ENCODE assay signal across 1 cellular context in the genomic region with DNA sequence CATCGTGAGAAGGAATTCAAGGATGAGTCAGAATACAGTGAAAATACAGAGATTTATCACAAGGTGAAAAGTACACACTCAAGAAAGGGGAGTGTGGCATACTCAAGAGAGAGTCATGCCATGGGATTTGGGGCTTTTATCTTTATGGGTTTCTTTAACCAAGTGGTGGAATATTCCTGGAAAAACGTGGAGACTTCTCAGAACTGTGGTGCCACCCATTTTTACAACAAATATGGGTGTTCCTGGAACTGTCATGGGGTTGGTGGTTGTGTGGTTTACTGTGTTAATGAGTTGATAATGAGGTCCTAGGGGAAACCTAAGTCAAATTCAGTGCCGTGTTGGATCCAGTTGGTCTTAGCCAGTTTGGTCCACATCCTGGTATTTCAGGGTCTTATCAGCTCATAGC.
TF ChIP-seq lines count a peak whose summit lies in the region.

No MANE protein-coding gene starts in this region.

TF ChIP-seq in K562, 482 proteins besides CTCF, POLR2A, EP300 and RAD21 (continued from another document and continues in another):
- TF ChIP-seq ZMIZ1 (IDR thresholded peaks at IDR 0.05; ENCODE audit: low read depth in 2 of 2, low read length in 2 of 2), result no peak
- no peak for TF ChIP-seq ZNF76 (CRISPR knock-in tag; IDR thresholded peaks at IDR 0.05; ENCODE audit: borderline replicate concordance)
- TF ChIP-seq NELFE (IDR thresholded peaks at IDR 0.05; ENCODE audit: insufficient read depth, insufficient read length), result no peak
- peak; percentile 42; the same call in 1 of the 2 replicates for TF ChIP-seq NCOR1 (IDR thresholded peaks at IDR 0.05)
- TF ChIP-seq MTA1 (IDR thresholded peaks at IDR 0.05; ENCODE audit: borderline replicate concordance), result 0 out of 2 replicates have a peak, but pooled peaks have one; percentile 18
- TF ChIP-seq BDP1 (IDR thresholded peaks at IDR 0.05; ENCODE audit: insufficient read depth, insufficient read length), result no peak
- no peak for TF ChIP-seq ZNF124 (CRISPR knock-in tag; IDR thresholded peaks at IDR 0.05)
- no peak for TF ChIP-seq ELK1 (CRISPR knock-in tag; IDR thresholded peaks at IDR 0.05)
- TF ChIP-seq MAZ (CRISPR knock-in tag; conservative IDR thresholded peaks at IDR 0.05 in 1 of 2, IDR thresholded peaks at IDR 0.05 in 1 of 2), result peak in 1 of 2 experiments; percentile 58; a peak in 2 of 4 replicates
- no peak for TF ChIP-seq CGGBP1 (CRISPR knock-in tag; IDR thresholded peaks at IDR 0.05)
- no peak for TF ChIP-seq CHD4 (IDR thresholded peaks at IDR 0.05; ENCODE audit: insufficient read depth, insufficient replicate concordance, low read depth, low read length, poor library complexity, severe bottlenecking)
- no peak for TF ChIP-seq SRSF1 (IDR thresholded peaks at IDR 0.05; ENCODE audit: low read depth, low read length)
- peak; percentile 52 for TF ChIP-seq JUND (IDR thresholded peaks at IDR 0.05; ENCODE audit: borderline replicate concordance, low read depth, low read length)
- TF ChIP-seq JUND (tag; IDR thresholded peaks at IDR 0.05; ENCODE audit: borderline replicate concordance, low read depth, low read length), result peak; percentile 70; the same call in 1 of the 3 replicates
- TF ChIP-seq SREBF2 (CRISPR knock-in tag; IDR thresholded peaks at IDR 0.05), result no peak
- no peak for TF ChIP-seq ZNF140 (CRISPR knock-in tag; IDR thresholded peaks at IDR 0.05)
- no peak for TF ChIP-seq ZKSCAN8 (CRISPR knock-in tag; IDR thresholded peaks at IDR 0.05)
- peak; percentile 91 to 94 for TF ChIP-seq KDM1A (IDR thresholded peaks at IDR 0.05)
- TF ChIP-seq KLF6 (CRISPR knock-in tag; IDR thresholded peaks at IDR 0.05; ENCODE audit: borderline replicate concordance), result no peak
- no peak for TF ChIP-seq UBTF (IDR thresholded peaks at IDR 0.05; ENCODE audit: borderline replicate concordance in 1 of 2, low read depth in 2 of 2, low read length in 2 of 2)
- no peak for TF ChIP-seq E2F3 (CRISPR knock-in tag; IDR thresholded peaks at IDR 0.05)
- peak; percentile 61 for TF ChIP-seq PRDM10 (IDR thresholded peaks at IDR 0.05; ENCODE audit: partially characterized antibody)
- TF ChIP-seq, protein P1, sequence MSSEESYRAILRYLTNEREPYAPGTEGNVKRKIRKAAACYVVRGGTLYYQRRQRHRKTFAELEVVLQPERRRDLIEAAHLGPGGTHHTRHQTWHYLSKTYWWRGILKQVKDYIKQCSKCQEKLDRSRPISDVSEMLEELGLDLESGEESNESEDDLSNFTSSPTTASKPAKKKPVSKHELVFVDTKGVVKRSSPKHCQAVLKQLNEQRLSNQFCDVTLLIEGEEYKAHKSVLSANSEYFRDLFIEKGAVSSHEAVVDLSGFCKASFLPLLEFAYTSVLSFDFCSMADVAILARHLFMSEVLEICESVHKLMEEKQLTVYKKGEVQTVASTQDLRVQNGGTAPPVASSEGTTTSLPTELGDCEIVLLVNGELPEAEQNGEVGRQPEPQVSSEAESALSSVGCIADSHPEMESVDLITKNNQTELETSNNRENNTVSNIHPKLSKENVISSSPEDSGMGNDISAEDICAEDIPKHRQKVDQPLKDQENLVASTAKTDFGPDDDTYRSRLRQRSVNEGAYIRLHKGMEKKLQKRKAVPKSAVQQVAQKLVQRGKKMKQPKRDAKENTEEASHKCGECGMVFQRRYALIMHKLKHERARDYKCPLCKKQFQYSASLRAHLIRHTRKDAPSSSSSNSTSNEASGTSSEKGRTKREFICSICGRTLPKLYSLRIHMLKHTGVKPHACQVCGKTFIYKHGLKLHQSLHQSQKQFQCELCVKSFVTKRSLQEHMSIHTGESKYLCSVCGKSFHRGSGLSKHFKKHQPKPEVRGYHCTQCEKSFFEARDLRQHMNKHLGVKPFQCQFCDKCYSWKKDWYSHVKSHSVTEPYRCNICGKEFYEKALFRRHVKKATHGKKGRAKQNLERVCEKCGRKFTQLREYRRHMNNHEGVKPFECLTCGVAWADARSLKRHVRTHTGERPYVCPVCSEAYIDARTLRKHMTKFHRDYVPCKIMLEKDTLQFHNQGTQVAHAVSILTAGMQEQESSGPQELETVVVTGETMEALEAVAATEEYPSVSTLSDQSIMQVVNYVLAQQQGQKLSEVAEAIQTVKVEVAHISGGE (CRISPR knock-in tag; IDR thresholded peaks at IDR 0.05), result no peak
- no peak for TF ChIP-seq ZNF3 (CRISPR knock-in tag; IDR thresholded peaks at IDR 0.05)
- TF ChIP-seq DIDO1 (tag; IDR thresholded peaks at IDR 0.05; ENCODE audit: low read depth), result no peak
- peak; percentile 35; the same call in 1 of the 2 replicates for TF ChIP-seq NBN (IDR thresholded peaks at IDR 0.05; ENCODE audit: low read depth)
- TF ChIP-seq NR2C1 (IDR thresholded peaks at IDR 0.05), result no peak
- no peak for TF ChIP-seq NR2C1 (tag; IDR thresholded peaks at IDR 0.05)
- TF ChIP-seq E2F1 (CRISPR knock-in tag; IDR thresholded peaks at IDR 0.05), result no peak
- TF ChIP-seq ZNF431 (CRISPR knock-in tag; IDR thresholded peaks at IDR 0.05), result no peak
- peak; percentile 42 for TF ChIP-seq CBFA2T2 (conservative IDR thresholded peaks at IDR 0.05)
- no peak for TF ChIP-seq ELK3 (CRISPR knock-in tag; IDR thresholded peaks at IDR 0.05)
- TF ChIP-seq TEAD4 (IDR thresholded peaks at IDR 0.05; ENCODE audit: low read length), result peak; percentile 64; the same call in 1 of the 2 replicates
- TF ChIP-seq TEAD4 (CRISPR knock-in tag; IDR thresholded peaks at IDR 0.05; ENCODE audit: borderline replicate concordance), result no peak
- no peak for TF ChIP-seq SMAD2 (IDR thresholded peaks at IDR 0.05; ENCODE audit: low read depth, low read length)
- TF ChIP-seq ZNF347 (CRISPR knock-in tag; IDR thresholded peaks at IDR 0.05; ENCODE audit: low read depth), result no peak
